In the genomic region with DNA sequence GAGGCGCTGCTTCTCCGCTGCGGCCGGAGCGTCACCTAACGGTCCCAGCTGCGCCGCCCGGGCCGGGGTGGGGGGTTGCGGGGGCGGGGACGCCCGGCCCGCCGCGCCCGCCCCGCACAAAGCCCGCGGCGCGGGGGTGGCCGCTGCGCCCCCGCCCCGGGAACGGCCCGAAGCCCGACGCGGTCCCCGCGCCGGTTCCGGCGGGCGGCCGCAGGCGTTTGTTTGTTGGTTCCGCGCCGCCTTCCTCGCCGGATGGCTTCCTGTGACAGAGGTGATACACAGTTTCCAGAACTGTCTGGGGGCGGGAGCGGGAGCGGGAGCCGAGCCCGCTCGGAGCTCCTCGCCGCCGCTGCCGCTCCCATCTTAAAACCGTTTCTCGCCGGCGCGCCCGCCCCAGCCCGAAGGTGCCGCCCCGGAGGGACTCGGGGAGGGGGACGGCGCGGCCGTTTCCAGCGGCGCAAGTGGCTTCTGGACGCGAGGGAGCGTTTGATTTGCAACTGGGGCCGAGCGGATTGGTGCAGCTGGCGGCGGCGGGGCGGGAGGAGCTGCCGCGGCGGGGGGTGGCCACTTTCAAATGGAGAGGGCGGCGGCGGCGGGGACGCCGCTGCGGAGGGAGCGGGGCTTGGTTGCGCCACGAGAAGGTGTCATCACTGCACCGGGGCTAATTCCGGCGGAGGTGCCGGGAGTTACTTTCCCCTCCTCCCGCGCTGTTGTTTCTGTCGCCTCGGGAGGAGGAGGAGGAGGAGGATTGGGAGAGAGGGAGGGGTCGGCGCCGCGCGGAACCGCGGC, we compare ENCODE assay signal across 8 cellular contexts. TPM values are rescaled to one million over a fixed set of nuclear protein-coding genes. Genes with fewer than 3 reads are reported as not detected.
DNase-seq lines count a peak whose midpoint lies in the region; ATAC-seq, FAIRE-seq and TF ChIP-seq lines count a peak whose summit lies in the region.

No MANE protein-coding gene starts in this region.

- H3K27ac Mint-ChIP-seq in activated naive CD8-positive, alpha-beta T cell treated with anti-CD3 and anti-CD28 coated beads, Interleukin-2, amount 50 U/mL, for 24 hours, result peak overlapping the region; percentile 99

- H3K27me3 Mint-ChIP-seq in activated naive CD8-positive, alpha-beta T cell treated with anti-CD3 and anti-CD28 coated beads, Interleukin-2, amount 50 U/mL, for 24 hours, result no peaks in the 10 kb centered on the region

- H3K4me3 ChIP-seq in SU-DHL-6 (ENCODE audit: insufficient read depth, low read length, poor library complexity, severe bottlenecking), result peak overlapping the region; percentile 79
- peak overlapping the region; percentile 64 to 94 (median 88) for H3K4me3 ChIP-seq in heart left ventricle

- H3K4me1 ChIP-seq in heart left ventricle, result peaks cover 0 to 34% (median 9%) of the 10 kb centered on the region in 12 donors

- H3K79me2 ChIP-seq in SU-DHL-6 (ENCODE audit: insufficient read depth, low read length), result peaks cover 49% of the 10 kb centered on the region

- H3K27ac ChIP-seq in SU-DHL-6 (ENCODE audit: low read depth, low read length), result peak overlapping the region; percentile 97
- H3K27ac ChIP-seq in heart left ventricle, result peak overlapping the region; percentile 90 to 97 (median 96)

- TF ChIP-seq POLR2A in GM12891 (IDR thresholded peaks at IDR 0.05; ENCODE audit: low read depth, low read length), result peak; percentile 63; the same call in 1 of the 2 replicates
- peak; percentile 17 to 70 for TF ChIP-seq POLR2A in heart left ventricle (IDR thresholded peaks at IDR 0.05)

- intact Hi-C loops in heart left ventricle (cut with DNase I), result loop anchor here (1.0 to 10.0 kb wide), 14 partner anchors 33 to 527 kb away; a partner anchor contains a TSS
- intact Hi-C loops in posterior vena cava (cut with DNase I), result loop anchor here (5.0 to 10.0 kb wide), 4 partner anchors 237 to 357 kb away; no protein-coding TSS in a partner anchor

- H3K4me1 Mint-ChIP-seq in activated naive CD8-positive, alpha-beta T cell treated with anti-CD3 and anti-CD28 coated beads, Interleukin-2, amount 50 U/mL, for 24 hours, result peaks cover 39% of the 10 kb centered on the region

- ATAC-seq in HG02759 (IDR thresholded peaks at IDR 0.05; ENCODE audit: unreplicated experiment), result peak; percentile 53
- peak; percentile 52 for ATAC-seq in activated naive CD8-positive, alpha-beta T cell treated with anti-CD3 and anti-CD28 coated beads, Interleukin-2, amount 50 U/mL, for 24 hours
- peak; percentile 43 to 82 (median 76) for ATAC-seq in heart left ventricle

- no peaks in the 10 kb centered on the region for H3K36me3 ChIP-seq in SU-DHL-6 (ENCODE audit: low read length)
- H3K36me3 ChIP-seq in heart left ventricle, result no peaks in the 10 kb centered on the region

- no peaks in the 10 kb centered on the region for H3K9me3 ChIP-seq in SU-DHL-6 (ENCODE audit: insufficient read depth, low read length)
- H3K9me3 ChIP-seq in heart left ventricle, result no peaks in the 10 kb centered on the region

- FAIRE-seq in GM12891 (lab: Jason Lieb, UNC), result peak; percentile 96

- no peak for TF ChIP-seq CTCF in SU-DHL-6 (IDR thresholded peaks at IDR 0.05; ENCODE audit: insufficient read depth, low read length, poor library complexity, severe bottlenecking)
- TF ChIP-seq CTCF in heart left ventricle (IDR thresholded peaks at IDR 0.05), result peak in 1 of 12 donors; percentile 18

- no peaks in the 10 kb centered on the region for H4K20me1 ChIP-seq in SU-DHL-6 (ENCODE audit: low read depth, low read length)

- H3K9me2 ChIP-seq in SU-DHL-6 (replicated peaks; ENCODE audit: insufficient read depth, low read length), result no peaks in the 10 kb centered on the region

- H3K4me3 Mint-ChIP-seq in activated naive CD8-positive, alpha-beta T cell treated with anti-CD3 and anti-CD28 coated beads, Interleukin-2, amount 50 U/mL, for 24 hours, result peak overlapping the region; percentile 97

- peak; percentile 59 for DNase-seq in GM12891 (ENCODE audit: insufficient read length, low spot score)
- peak; percentile 71 for DNase-seq in NCI-H1105 treated with DMSO at 0.1 percent for 48 hours (lab: John Stamatoyannopoulos, UW)
- DNase-seq in activated naive CD8-positive, alpha-beta T cell treated with anti-CD3 and anti-CD28 coated beads, Interleukin-2, amount 50 U/mL, for 24 hours, result peak; percentile 85
- peak; percentile 90 to 95 (median 93) for DNase-seq in heart left ventricle
- peak; percentile 97 for DNase-seq in posterior vena cava (ENCODE audit: low spot score)
- DNase-seq in ureter (ENCODE audit: low spot score), result peak; percentile 87

- peak overlapping the region; percentile 88 for H3K4me2 ChIP-seq in SU-DHL-6 (ENCODE audit: low read depth, low read length, poor library complexity, severe bottlenecking)

- H3K9ac ChIP-seq in SU-DHL-6 (ENCODE audit: low read length), result peak overlapping the region; percentile 96

- H3K27me3 ChIP-seq in SU-DHL-6 (ENCODE audit: low read length) (no peaks in the 10 kb centered on the region), heart left ventricle (no peaks in the 10 kb centered on the region)

- no peak overlapping the region for H2AFZ ChIP-seq in SU-DHL-6 (ENCODE audit: low read depth, low read length, severe bottlenecking)

- H3K9me3 Mint-ChIP-seq in activated naive CD8-positive, alpha-beta T cell treated with anti-CD3 and anti-CD28 coated beads, Interleukin-2, amount 50 U/mL, for 24 hours, result no peaks in the 10 kb centered on the region

- peaks cover 13% of the 10 kb centered on the region for H3F3A ChIP-seq in SU-DHL-6 (ENCODE audit: insufficient read depth)

- WGBS in heart left ventricle, 4 donors, result 1 to 2% (median 1%) methylated on average over 23 to 108 of the region's 108 CpGs

- H3K36me3 Mint-ChIP-seq in activated naive CD8-positive, alpha-beta T cell treated with anti-CD3 and anti-CD28 coated beads, Interleukin-2, amount 50 U/mL, for 24 hours (ENCODE audit: low read depth), result peaks cover 10% of the 10 kb centered on the region

TF ChIP-seq in GM12891, 5 proteins besides CTCF, POLR2A, EP300 and RAD21:
- TF ChIP-seq TAF1 (IDR thresholded peaks at IDR 0.05; ENCODE audit: low read depth, low read length), result no peak; the same call in 1 of the 2 replicates
- TF ChIP-seq POU2F2 (IDR thresholded peaks at IDR 0.05; ENCODE audit: low read depth, low read length), result 0 out of 2 replicates have a peak, but pooled peaks have one; percentile 39
- TF ChIP-seq POLR2AphosphoS5 (IDR thresholded peaks at IDR 0.05; ENCODE audit: low read depth, low read length), result peak; percentile 66; the same call in 1 of the 2 replicates

RNA-seq across cellular contexts. Expression of a gene that starts 2.3 kb away (rescaled TPM):
- 10.7 TPM for polyA plus RNA-seq in GM12891 (2012; ENCODE audit: low read depth, missing spikeins)
- total RNA-seq in heart left ventricle, result 10 to 100 TPM; 18.1 to 31.9 (median 22.7) TPM
- 10 to 100 TPM; 15.0 to 19.7 TPM for polyA plus RNA-seq in heart left ventricle
- total RNA-seq in posterior vena cava, result 10 to 100 TPM; 36.6 to 46.1 TPM
- 56.8 TPM for total RNA-seq in ureter

Comparison
In these comparisons a context has a peak if more than half of its experiments do, and no peak if none do; other contexts are left out.
1. Peak in every context shown above with its lines: DNase-seq, ATAC-seq, H3K4me3 ChIP-seq and H3K27ac ChIP-seq.